In the genomic region with DNA sequence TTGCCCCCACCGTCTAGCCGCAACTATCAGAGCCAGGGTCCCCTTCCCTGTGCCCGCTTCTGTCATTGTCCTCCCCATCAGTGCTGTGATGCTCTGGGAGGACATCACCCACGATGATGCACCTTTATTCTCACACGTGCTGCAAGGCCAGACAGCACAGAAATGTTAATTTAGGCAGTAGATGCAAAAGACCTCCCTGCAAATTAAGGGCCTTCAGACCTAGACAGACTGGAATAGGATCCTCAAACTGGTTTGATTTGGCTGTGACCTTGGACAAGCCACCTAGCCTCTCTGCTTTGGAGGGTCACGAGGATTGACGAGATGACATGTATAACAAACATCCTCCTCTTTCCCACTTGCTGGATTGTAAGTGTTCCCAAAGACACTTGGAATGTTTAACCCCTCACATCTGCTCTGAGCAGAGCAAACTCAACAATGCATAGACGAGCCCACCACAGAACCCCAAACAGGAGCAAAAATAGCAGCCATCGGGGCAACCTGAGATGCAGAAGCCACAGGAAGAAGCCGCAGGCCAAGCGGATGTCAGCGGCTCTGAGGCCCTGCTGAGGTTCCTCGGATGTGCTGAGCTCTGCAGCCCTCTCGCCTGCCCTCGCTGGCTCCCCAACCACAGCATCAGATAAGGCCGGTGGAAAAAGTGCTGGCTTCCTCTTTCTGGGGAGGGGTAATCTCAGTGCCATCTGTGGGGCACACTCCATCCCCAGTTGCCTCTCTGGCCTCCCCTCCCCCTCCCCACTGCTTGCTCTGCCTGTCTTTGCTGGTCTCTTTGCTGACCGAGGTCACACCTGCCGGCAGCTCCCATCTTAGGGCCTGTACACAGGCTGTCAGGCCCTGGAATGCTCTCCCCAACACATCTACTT, we compare ENCODE assay signal across 9 cellular contexts. TPM values are rescaled to one million over a fixed set of nuclear protein-coding genes. Genes with fewer than 3 reads are reported as not detected.
A peak's percentile ranks its signal among the peaks of the same experiment; 100 is the strongest.
DNase-seq lines count a peak whose midpoint lies in the region; ATAC-seq and TF ChIP-seq lines count a peak whose summit lies in the region.
"Had no signal": no experiment of that assay in that cellular context is flagged by ENCODE, and none has a peak within 500 bp of the region (broad histone marks: within the 10 kb centered on the region; RNA-seq: fewer than 3 reads in every experiment).

No MANE protein-coding gene starts in this region.

- no peak for TF ChIP-seq CTCF in neural crest cell (conservative IDR thresholded peaks at IDR 0.05)

- peaks cover 5% of the 10 kb centered on the region for H3K36me3 Mint-ChIP-seq in activated T-helper 1 cell treated with anti-CD3 and anti-CD28 coated beads, Interleukin-12 subunit alpha, Interleukin-12 subunit beta, Interleukin-2, Interleukin-4 antibody, amounts not matched to agents 30 ng/mL and 10 ng/mL and 1 ng/mL, durations not matched to agents 14 hours and 24 hours and 36 hours (ENCODE audit: low read depth)
- H3K36me3 Mint-ChIP-seq in neural crest cell (ENCODE audit: low read depth), result no peaks in the 10 kb centered on the region

- H3K4me3 ChIP-seq in H7 (ENCODE audit: insufficient read depth, low read depth, low read length), result no peak overlapping the region

- intact Hi-C loops in activated T-helper 1 cell treated with anti-CD3 and anti-CD28 coated beads, Interleukin-12 subunit alpha, Interleukin-12 subunit beta, Interleukin-2, Interleukin-4 antibody, amounts not matched to agents 30 ng/mL and 10 ng/mL and 1 ng/mL, durations not matched to agents 14 hours and 24 hours and 36 hours (cut with micrococcal nuclease), result loop anchor here (1.0 to 10.0 kb wide), 4 partner anchors 8 to 355 kb away; a partner anchor contains a TSS

- DNase-seq in CMK (ENCODE audit: low read depth) (peak; percentile 65), OCI-M2 (lab: John Stamatoyannopoulos, UW; ENCODE audit: unreplicated experiment) (peak; percentile 35), neural crest cell (ENCODE audit: low read depth, low spot score) (no peak), NCI-H2081 (lab: John Stamatoyannopoulos, UW) (no peak), hippocampal formation (lab: John Stamatoyannopoulos, UW) (no peak), H7 (no peak)
- DNase-seq in activated T-helper 1 cell treated with anti-CD3 and anti-CD28 coated beads, Interleukin-12 subunit alpha, Interleukin-12 subunit beta, Interleukin-2, Interleukin-4 antibody, amounts not matched to agents 30 ng/mL and 10 ng/mL and 1 ng/mL, durations not matched to agents 14 hours and 24 hours and 36 hours (ENCODE audit: low spot score), result peak; percentile 77

- H3K27me3 ChIP-seq in H7 (ENCODE audit: control insufficient read depth, insufficient read depth, low read length), result no peaks in the 10 kb centered on the region

- peak overlapping the region; percentile 43 for H3K4me3 Mint-ChIP-seq in activated T-helper 1 cell treated with anti-CD3 and anti-CD28 coated beads, Interleukin-12 subunit alpha, Interleukin-12 subunit beta, Interleukin-2, Interleukin-4 antibody, amounts not matched to agents 30 ng/mL and 10 ng/mL and 1 ng/mL, durations not matched to agents 14 hours and 24 hours and 36 hours
- H3K4me3 Mint-ChIP-seq in neural crest cell, result no peak overlapping the region

- peaks cover 12% of the 10 kb centered on the region for H3K27me3 Mint-ChIP-seq in activated T-helper 1 cell treated with anti-CD3 and anti-CD28 coated beads, Interleukin-12 subunit alpha, Interleukin-12 subunit beta, Interleukin-2, Interleukin-4 antibody, amounts not matched to agents 30 ng/mL and 10 ng/mL and 1 ng/mL, durations not matched to agents 14 hours and 24 hours and 36 hours (ENCODE audit: insufficient read depth)
- no peaks in the 10 kb centered on the region for H3K27me3 Mint-ChIP-seq in neural crest cell (ENCODE audit: low read depth)

- peak overlapping the region; percentile 30 for H3K27ac Mint-ChIP-seq in activated T-helper 1 cell treated with anti-CD3 and anti-CD28 coated beads, Interleukin-12 subunit alpha, Interleukin-12 subunit beta, Interleukin-2, Interleukin-4 antibody, amounts not matched to agents 30 ng/mL and 10 ng/mL and 1 ng/mL, durations not matched to agents 14 hours and 24 hours and 36 hours
- H3K27ac Mint-ChIP-seq in neural crest cell (ENCODE audit: unreplicated experiment), result peak overlapping the region; percentile 35

- peak; percentile 55 for ATAC-seq in GM21786 (IDR thresholded peaks at IDR 0.05; ENCODE audit: unreplicated experiment)

- H3K4me1 Mint-ChIP-seq in activated T-helper 1 cell treated with anti-CD3 and anti-CD28 coated beads, Interleukin-12 subunit alpha, Interleukin-12 subunit beta, Interleukin-2, Interleukin-4 antibody, amounts not matched to agents 30 ng/mL and 10 ng/mL and 1 ng/mL, durations not matched to agents 14 hours and 24 hours and 36 hours (ENCODE audit: low read depth), result peaks cover 71% of the 10 kb centered on the region
- H3K4me1 Mint-ChIP-seq in neural crest cell, result no peaks in the 10 kb centered on the region

- no peaks in the 10 kb centered on the region for H3K36me3 ChIP-seq in H7 (replicated peaks; ENCODE audit: control insufficient read depth, insufficient read depth, low read length)

- H3K9me3 Mint-ChIP-seq in activated T-helper 1 cell treated with anti-CD3 and anti-CD28 coated beads, Interleukin-12 subunit alpha, Interleukin-12 subunit beta, Interleukin-2, Interleukin-4 antibody, amounts not matched to agents 30 ng/mL and 10 ng/mL and 1 ng/mL, durations not matched to agents 14 hours and 24 hours and 36 hours, result no peaks in the 10 kb centered on the region
- no peaks in the 10 kb centered on the region for H3K9me3 Mint-ChIP-seq in neural crest cell

RNA-seq across cellular contexts. Expression of a gene that starts 35.3 kb away (rescaled TPM):
- 4.0 and 4.8 TPM in 2 replicates for total RNA-seq in activated T-helper 1 cell treated with anti-CD3 and anti-CD28 coated beads, Interleukin-12 subunit alpha, Interleukin-12 subunit beta, Interleukin-2, Interleukin-4 antibody, amounts not matched to agents 30 ng/mL and 10 ng/mL and 1 ng/mL, durations not matched to agents 14 hours and 24 hours and 36 hours
- total RNA-seq in neural crest cell, result 3.3 and 4.1 TPM in 2 replicates
- 1.6 and 2.1 TPM in 2 replicates for total RNA-seq in H7 (2014; rRNA removed; shearing (Covaris generic))
- total RNA-seq: bronchial epithelial cell had no signal

Comparison
In these comparisons a context has a peak if more than half of its experiments do, and no peak if none do; other contexts are left out.
1. DNase-seq: peak in CMK (single experiment), OCI-M2 (single experiment) and activated T-helper 1 cell treated with anti-CD3 and anti-CD28 coated beads, Interleukin-12 subunit alpha, Interleukin-12 subunit beta, Interleukin-2, Interleukin-4 antibody, amounts not matched to agents 30 ng/mL and 10 ng/mL and 1 ng/mL, durations not matched to agents 14 hours and 24 hours and 36 hours (single experiment); none in neural crest cell (single experiment), NCI-H2081 (0 of 2), hippocampal formation (0 of 2) and H7 (single experiment).